In genomic region chr6:18107061-18107460, GRCh38 we compare ENCODE assay signal across 3 cellular contexts.
TF ChIP-seq lines count a peak whose summit lies in the region.

No MANE protein-coding gene starts in this region.

TF ChIP-seq in HEK293, 187 proteins besides CTCF, POLR2A, EP300 and RAD21:
- peak; percentile 46 for TF ChIP-seq SETDB1 (IDR thresholded peaks at IDR 0.05; ENCODE audit: insufficient read length, low read length)
- no peak for TF ChIP-seq ZNF488 (tag by site-specific recombination; IDR thresholded peaks at IDR 0.05)

TF ChIP-seq in K562, 482 proteins besides CTCF, POLR2A, EP300 and RAD21:
- TF ChIP-seq ZNF507 (tag; conservative IDR thresholded peaks at IDR 0.05), result peak; percentile 99
- TF ChIP-seq GTF2E2 (tag; IDR thresholded peaks at IDR 0.05), result no peak
- peak; percentile 83 for TF ChIP-seq ZNF354B (CRISPR knock-in tag; IDR thresholded peaks at IDR 0.05)

TF ChIP-seq in GM23338, 12 proteins besides CTCF, POLR2A, EP300 and RAD21:
- TF ChIP-seq NANOG (IDR thresholded peaks at IDR 0.05; ENCODE audit: borderline replicate concordance) (no peak), EZH2 (IDR thresholded peaks at IDR 0.05; ENCODE audit: low read depth, unreplicated experiment) (no peak), JUNB (IDR thresholded peaks at IDR 0.05; ENCODE audit: unreplicated experiment) (no peak), CREB1 (CRISPR knock-in tag; IDR thresholded peaks at IDR 0.05; ENCODE audit: low read depth) (no peak), ZNF331 (CRISPR knock-in tag; IDR thresholded peaks at IDR 0.05; ENCODE audit: low read depth) (no peak), ZNF114 (CRISPR knock-in tag; IDR thresholded peaks at IDR 0.05) (no peak), EZH2phosphoT487 (IDR thresholded peaks at IDR 0.05; ENCODE audit: unreplicated experiment) (no peak), POLR2AphosphoS5 (IDR thresholded peaks at IDR 0.05; ENCODE audit: low read depth) (no peak)
- TF ChIP-seq, protein P1, sequence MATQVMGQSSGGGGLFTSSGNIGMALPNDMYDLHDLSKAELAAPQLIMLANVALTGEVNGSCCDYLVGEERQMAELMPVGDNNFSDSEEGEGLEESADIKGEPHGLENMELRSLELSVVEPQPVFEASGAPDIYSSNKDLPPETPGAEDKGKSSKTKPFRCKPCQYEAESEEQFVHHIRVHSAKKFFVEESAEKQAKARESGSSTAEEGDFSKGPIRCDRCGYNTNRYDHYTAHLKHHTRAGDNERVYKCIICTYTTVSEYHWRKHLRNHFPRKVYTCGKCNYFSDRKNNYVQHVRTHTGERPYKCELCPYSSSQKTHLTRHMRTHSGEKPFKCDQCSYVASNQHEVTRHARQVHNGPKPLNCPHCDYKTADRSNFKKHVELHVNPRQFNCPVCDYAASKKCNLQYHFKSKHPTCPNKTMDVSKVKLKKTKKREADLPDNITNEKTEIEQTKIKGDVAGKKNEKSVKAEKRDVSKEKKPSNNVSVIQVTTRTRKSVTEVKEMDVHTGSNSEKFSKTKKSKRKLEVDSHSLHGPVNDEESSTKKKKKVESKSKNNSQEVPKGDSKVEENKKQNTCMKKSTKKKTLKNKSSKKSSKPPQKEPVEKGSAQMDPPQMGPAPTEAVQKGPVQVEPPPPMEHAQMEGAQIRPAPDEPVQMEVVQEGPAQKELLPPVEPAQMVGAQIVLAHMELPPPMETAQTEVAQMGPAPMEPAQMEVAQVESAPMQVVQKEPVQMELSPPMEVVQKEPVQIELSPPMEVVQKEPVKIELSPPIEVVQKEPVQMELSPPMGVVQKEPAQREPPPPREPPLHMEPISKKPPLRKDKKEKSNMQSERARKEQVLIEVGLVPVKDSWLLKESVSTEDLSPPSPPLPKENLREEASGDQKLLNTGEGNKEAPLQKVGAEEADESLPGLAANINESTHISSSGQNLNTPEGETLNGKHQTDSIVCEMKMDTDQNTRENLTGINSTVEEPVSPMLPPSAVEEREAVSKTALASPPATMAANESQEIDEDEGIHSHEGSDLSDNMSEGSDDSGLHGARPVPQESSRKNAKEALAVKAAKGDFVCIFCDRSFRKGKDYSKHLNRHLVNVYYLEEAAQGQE (IDR thresholded peaks at IDR 0.05; ENCODE audit: unreplicated experiment), result no peak
- TF ChIP-seq, protein P2, sequence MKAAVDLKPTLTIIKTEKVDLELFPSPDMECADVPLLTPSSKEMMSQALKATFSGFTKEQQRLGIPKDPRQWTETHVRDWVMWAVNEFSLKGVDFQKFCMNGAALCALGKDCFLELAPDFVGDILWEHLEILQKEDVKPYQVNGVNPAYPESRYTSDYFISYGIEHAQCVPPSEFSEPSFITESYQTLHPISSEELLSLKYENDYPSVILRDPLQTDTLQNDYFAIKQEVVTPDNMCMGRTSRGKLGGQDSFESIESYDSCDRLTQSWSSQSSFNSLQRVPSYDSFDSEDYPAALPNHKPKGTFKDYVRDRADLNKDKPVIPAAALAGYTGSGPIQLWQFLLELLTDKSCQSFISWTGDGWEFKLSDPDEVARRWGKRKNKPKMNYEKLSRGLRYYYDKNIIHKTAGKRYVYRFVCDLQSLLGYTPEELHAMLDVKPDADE (IDR thresholded peaks at IDR 0.05), result no peak
